Comparison of ENCODE assay signal across 1 cellular context in genomic region chr1:178580876-178581275, GRCh38.
TF ChIP-seq lines count a peak whose summit lies in the region.

No MANE protein-coding gene starts in this region.

TF ChIP-seq in HEK293T, 16 proteins besides CTCF, POLR2A, EP300 and RAD21 (continued from another document):
- no peak for TF ChIP-seq SP1 (IDR thresholded peaks at IDR 0.05)
